18 cellular contexts compared by ENCODE assay signal in the genomic region with DNA sequence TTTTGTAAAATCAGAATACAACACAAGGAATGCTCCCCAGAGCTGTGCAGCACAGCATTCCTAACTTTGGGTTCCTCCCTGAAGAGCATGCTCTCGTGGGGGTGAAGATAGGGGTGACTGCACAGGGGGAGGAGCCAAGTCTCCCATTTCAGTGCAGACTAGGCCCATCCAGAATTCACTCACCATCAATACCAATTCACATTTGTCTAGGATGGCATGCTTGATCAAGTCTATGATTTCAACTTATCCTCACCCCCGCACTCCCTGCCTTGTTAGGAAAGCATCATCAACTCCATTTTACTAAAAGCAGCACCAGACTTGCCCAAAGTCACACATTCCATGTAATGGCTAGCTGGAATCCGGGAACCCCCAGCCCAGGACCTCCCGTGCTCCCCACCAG. TPM values are rescaled to one million over a fixed set of nuclear protein-coding genes. Genes with fewer than 3 reads are reported as not detected.
DNase-seq lines count a peak whose midpoint lies in the region; ATAC-seq and TF ChIP-seq lines count a peak whose summit lies in the region.
"Had no signal": no experiment of that assay in that cellular context is flagged by ENCODE, and none has a peak within 500 bp of the region (broad histone marks: within the 10 kb centered on the region; RNA-seq: fewer than 3 reads in every experiment).

No MANE protein-coding gene starts in this region.

- no peak for TF ChIP-seq CTCF in CD4-positive, alpha-beta T cell (IDR thresholded peaks at IDR 0.05)
- no peak for TF ChIP-seq CTCF in upper lobe of left lung (IDR thresholded peaks at IDR 0.05)

- no peak for TF ChIP-seq EP300 in upper lobe of left lung (IDR thresholded peaks at IDR 0.05)

- H3K36me3 Mint-ChIP-seq in CD4-positive, alpha-beta T cell (ENCODE audit: low read depth): peaks cover 61% of the 10 kb centered on the region
- H3K36me3 Mint-ChIP-seq in IgD-negative memory B cell: peaks cover 8% of the 10 kb centered on the region

- H3K4me3 ChIP-seq in upper lobe of left lung: no peak overlapping the region
- H3K4me3 ChIP-seq: BLaER1, GM23338, HAP-1, SJSA1 had no signal

- DNase-seq in CD4-positive, alpha-beta T cell: no peak
- DNase-seq in upper lobe of left lung: no peak
- DNase-seq in D341Med (ENCODE audit: low spot score): no peak
- no peak for DNase-seq in posterior cingulate gyrus
- no peak for DNase-seq in T-helper 1 cell
- DNase-seq: EL, GF-D8, Karpas-422, NCI-H1694, NCI-H446 treated with DMSO at 0.1 percent for 48 hours, NCI-H526 treated with DMSO at 0.1 percent for 48 hours had no signal

- CTCF ChIA-PET in CD4-positive, alpha-beta T cell (lab: Charles Lee): no interaction called here

- no peaks in the 10 kb centered on the region for H3K27me3 Mint-ChIP-seq in CD4-positive, alpha-beta T cell
- H3K27me3 Mint-ChIP-seq in IgD-negative memory B cell: no peaks in the 10 kb centered on the region

- H3K27ac ChIP-seq in CD4-positive, alpha-beta T cell (ENCODE audit: low read depth, low read length): no peak overlapping the region
- peak overlapping the region in 3 of 4 donors; percentile 10 to 53 (median 22) for H3K27ac ChIP-seq in upper lobe of left lung
- H3K27ac ChIP-seq: BLaER1, SJSA1 had no signal

- no peaks in the 10 kb centered on the region for H3K9me3 ChIP-seq in CD4-positive, alpha-beta T cell (ENCODE audit: control insufficient read depth, low read length)
- H3K9me3 ChIP-seq in upper lobe of left lung: no peaks in the 10 kb centered on the region
- H3K9me3 ChIP-seq: BLaER1, HAP-1, SJSA1 had no signal

- TF ChIP-seq POLR2A in upper lobe of left lung (IDR thresholded peaks at IDR 0.05): no peak

- H3K4me3 Mint-ChIP-seq in CD4-positive, alpha-beta T cell: no peak overlapping the region
- no peak overlapping the region for H3K4me3 Mint-ChIP-seq in IgD-negative memory B cell
- H3K4me3 Mint-ChIP-seq: GM23338 had no signal

- ATAC-seq in CD4-positive, alpha-beta T cell (ENCODE audit: poor library complexity): no peak
- ATAC-seq in esophagus mucosa (peak; percentile 27), upper lobe of left lung (ENCODE audit: low FRiP score in 2 of 2) (no peak)
- ATAC-seq: GM23338, Right ventricle myocardium inferior had no signal

- POLR2A ChIA-PET in CD4-positive, alpha-beta T cell (lab: Charles Lee): no interaction called here

- peaks cover 23 to 44% (median 34%) of the 10 kb centered on the region in 4 donors for H3K4me1 ChIP-seq in upper lobe of left lung
- H3K4me1 ChIP-seq: HAP-1 had no signal

- peak overlapping the region; percentile 40 for H3K27ac Mint-ChIP-seq in CD4-positive, alpha-beta T cell
- H3K27ac Mint-ChIP-seq in IgD-negative memory B cell: peak overlapping the region in 2 of 3 donors; percentile 50 to 91
- H3K27ac Mint-ChIP-seq: GM23338 had no signal

- WGBS in upper lobe of left lung, 2 donors: 74 to 89% methylated on average over 4 of the region's 4 CpGs

- H3K27me3 ChIP-seq in CD4-positive, alpha-beta T cell (ENCODE audit: control insufficient read depth, insufficient read depth, low read length): no peaks in the 10 kb centered on the region
- H3K27me3 ChIP-seq in upper lobe of left lung: no peaks in the 10 kb centered on the region
- H3K27me3 ChIP-seq: BLaER1, SJSA1 had no signal

- peaks cover 0 to 36% (median 5%) of the 10 kb centered on the region in 4 donors for H3K36me3 ChIP-seq in upper lobe of left lung
- H3K36me3 ChIP-seq: HAP-1 had no signal

- intact Hi-C loops in CD4-positive, alpha-beta T cell (cut with DNase I, micrococcal nuclease): loop anchor here in 1 of 2 experiments (5.0 kb wide), 1 partner anchor 279 kb away; the partner anchor contains the start of gene HIPK2
- intact Hi-C loops in posterior cingulate gyrus (cut with DNase I): loop anchor here (10.0 kb wide), 1 partner anchor 52 kb away; no protein-coding TSS in a partner anchor

- H3K4me1 Mint-ChIP-seq in CD4-positive, alpha-beta T cell (ENCODE audit: low read depth): peaks cover 72% of the 10 kb centered on the region
- peaks cover 53 to 70% (median 53%) of the 10 kb centered on the region in 3 donors for H3K4me1 Mint-ChIP-seq in IgD-negative memory B cell
- H3K4me1 Mint-ChIP-seq: GM23338 had no signal

- H3K9me3 Mint-ChIP-seq in CD4-positive, alpha-beta T cell: no peaks in the 10 kb centered on the region
- no peaks in the 10 kb centered on the region for H3K9me3 Mint-ChIP-seq in IgD-negative memory B cell
- H3K9me3 Mint-ChIP-seq: GM23338 had no signal

RNA-seq across cellular contexts. Expression of gene PARP12, which starts 6.3 kb away (rescaled TPM):
- total RNA-seq in CD4-positive, alpha-beta T cell: 10 to 100 TPM; 76.7 to 78.5 TPM
- polyA plus RNA-seq in IgD-negative memory B cell: 30.8 TPM
- 15.2 TPM for total RNA-seq in esophagus mucosa
- 100 to 1,000 TPM in 3 of 6 donors, 10 to 100 TPM in 3; 74.8 to 151 (median 100) TPM for total RNA-seq in upper lobe of left lung
